Comparison of ENCODE assay signal across 9 cellular contexts in genomic region chr1:156475568-156476500, GRCh38. TPM values are rescaled to one million over a fixed set of nuclear protein-coding genes. Genes with fewer than 3 reads are reported as not detected.
DNase-seq lines count a peak whose midpoint lies in the region.
"Had no signal": no experiment of that assay in that cellular context is flagged by ENCODE, and none has a peak within 500 bp of the region (broad histone marks: within the 10 kb centered on the region; RNA-seq: fewer than 3 reads in every experiment).

No MANE protein-coding gene starts in this region.

- H3K4me3 Mint-ChIP-seq in immature natural killer cell, result no peak overlapping the region
- H3K4me3 Mint-ChIP-seq in activated naive CD4-positive, alpha-beta T cell treated with anti-CD3 and anti-CD28 coated beads, Interleukin-2, amount 10 ng/mL, durations not matched to agents 7 days and 5 days, result no peak overlapping the region
- H3K4me3 Mint-ChIP-seq: mesothelial cell of epicardium had no signal

- H3K27ac ChIP-seq in skin epidermis, result peak overlapping the region in 14 of 21 experiments; percentile 16 to 79 (median 60)

- H3K4me3 ChIP-seq in skin epidermis, result no peak overlapping the region
- no peak overlapping the region for H3K4me3 ChIP-seq in H7 (ENCODE audit: insufficient read depth, low read depth, low read length)

- peaks cover 33 to 52% (median 36%) of the 10 kb centered on the region in 3 donors for H3K27me3 Mint-ChIP-seq in immature natural killer cell (ENCODE audit: low read depth in 3 of 3)
- no peaks in the 10 kb centered on the region for H3K27me3 Mint-ChIP-seq in activated naive CD4-positive, alpha-beta T cell treated with anti-CD3 and anti-CD28 coated beads, Interleukin-2, amount 10 ng/mL, durations not matched to agents 7 days and 5 days

- H3K36me3 Mint-ChIP-seq in immature natural killer cell, result peaks cover 31 to 65% (median 49%) of the 10 kb centered on the region in 3 donors
- peaks cover 69% of the 10 kb centered on the region for H3K36me3 Mint-ChIP-seq in activated naive CD4-positive, alpha-beta T cell treated with anti-CD3 and anti-CD28 coated beads, Interleukin-2, amount 10 ng/mL, durations not matched to agents 7 days and 5 days

- no peaks in the 10 kb centered on the region for H3K27me3 ChIP-seq in H7 (ENCODE audit: control insufficient read depth, insufficient read depth, low read length)

- DNase-seq in DMS79 (lab: John Stamatoyannopoulos, UW), result peak; percentile 62
- peak in 49 of 56 donors; percentile 29 to 86 (median 64) for DNase-seq in amygdala (lab: John Stamatoyannopoulos, UW)
- no peak for DNase-seq in immature natural killer cell
- no peak for DNase-seq in germinal center (ENCODE audit: low spot score)
- no peak for DNase-seq in H7
- no peak for DNase-seq in NCI-H2081 (lab: John Stamatoyannopoulos, UW)
- DNase-seq in activated naive CD4-positive, alpha-beta T cell treated with anti-CD3 and anti-CD28 coated beads, Interleukin-2, amount 10 ng/mL, durations not matched to agents 7 days and 5 days, result no peak

- CTCF ChIA-PET in activated naive CD4-positive, alpha-beta T cell treated with anti-CD3 and anti-CD28 coated beads, Interleukin-2, amount 10 ng/mL, durations not matched to agents 7 days and 5 days (lab: Charles Lee), result interaction anchor here (1.2 to 1.8 kb wide), 3 partner anchors 30 to 133 kb away, joined by 3 to 5 read pairs (median 4); no protein-coding TSS in a partner anchor

- no peaks in the 10 kb centered on the region for H3K9me3 Mint-ChIP-seq in immature natural killer cell
- H3K9me3 Mint-ChIP-seq in activated naive CD4-positive, alpha-beta T cell treated with anti-CD3 and anti-CD28 coated beads, Interleukin-2, amount 10 ng/mL, durations not matched to agents 7 days and 5 days, result no peaks in the 10 kb centered on the region
- H3K9me3 Mint-ChIP-seq: mesothelial cell of epicardium had no signal

- peaks cover 20% of the 10 kb centered on the region for H3K36me3 ChIP-seq in H7 (replicated peaks; ENCODE audit: control insufficient read depth, insufficient read depth, low read length)

- H3K4me1 Mint-ChIP-seq in immature natural killer cell, result peaks cover 17 to 24% of the 10 kb centered on the region in 2 donors
- H3K4me1 Mint-ChIP-seq in activated naive CD4-positive, alpha-beta T cell treated with anti-CD3 and anti-CD28 coated beads, Interleukin-2, amount 10 ng/mL, durations not matched to agents 7 days and 5 days, result peaks cover 10% of the 10 kb centered on the region
- H3K4me1 Mint-ChIP-seq: mesothelial cell of epicardium had no signal

- peak overlapping the region; percentile 12 to 66 (median 41) for H3K27ac Mint-ChIP-seq in immature natural killer cell
- H3K27ac Mint-ChIP-seq in activated naive CD4-positive, alpha-beta T cell treated with anti-CD3 and anti-CD28 coated beads, Interleukin-2, amount 10 ng/mL, durations not matched to agents 7 days and 5 days, result no peak overlapping the region
- H3K27ac Mint-ChIP-seq: mesothelial cell of epicardium had no signal

RNA-seq across cellular contexts. Expression of gene MEF2D, which starts 24.7 kb away (rescaled TPM):
- 10 to 100 TPM in 1 of 3 donors, 1 to 10 TPM in 2; 5.0 to 22.8 (median 6.0) TPM for polyA plus RNA-seq in immature natural killer cell
- 14.2 TPM in 2 replicates for total RNA-seq in H7 (2014; rRNA removed; shearing (Covaris generic))

Comparison
In these comparisons a context has a peak if more than half of its experiments do, and no peak if none do; other contexts are left out.
1. DNase-seq: peak in DMS79 (single experiment) and amygdala (49 of 56); none in immature natural killer cell (0 of 3), germinal center (single experiment), H7 (single experiment), NCI-H2081 (0 of 2) and activated naive CD4-positive, alpha-beta T cell treated with anti-CD3 and anti-CD28 coated beads, Interleukin-2, amount 10 ng/mL, durations not matched to agents 7 days and 5 days (single experiment).